ENCODE assay signal across 8 cellular contexts in genomic region chr7:104983620-104984539, GRCh38. TPM values are rescaled to one million over a fixed set of nuclear protein-coding genes. Genes with fewer than 3 reads are reported as not detected.
DNase-seq lines count a peak whose midpoint lies in the region; ATAC-seq, FAIRE-seq and TF ChIP-seq lines count a peak whose summit lies in the region.

No MANE protein-coding gene starts in this region.

- BruUV-seq in HepG2 (replicated peaks; lab: Mats Ljungman, UMichigan), result TSS peak; percentile 98

- ATAC-seq in GM19023 (IDR thresholded peaks at IDR 0.05; ENCODE audit: unreplicated experiment), result peak; percentile 95
- peak; percentile 83 for ATAC-seq in HG03196 (IDR thresholded peaks at IDR 0.05; ENCODE audit: unreplicated experiment)
- peak; percentile 98 for ATAC-seq in HepG2

- FAIRE-seq in HepG2 (lab: Jason Lieb, UNC), result no peak

- H3K9ac ChIP-seq in HepG2 (ENCODE audit: insufficient read depth, low read depth, low read length), result peak overlapping the region; percentile 87

- TF ChIP-seq CTCF in HepG2 (CRISPR knock-in tag; IDR thresholded peaks at IDR 0.05), result peak; percentile 72

- peak; percentile 74 to 90 for TF ChIP-seq POLR2A in HepG2 (IDR thresholded peaks at IDR 0.05; ENCODE audit: insufficient read depth in 1 of 2, low read depth in 2 of 2, low read length in 2 of 2)

- H3K27me3 ChIP-seq in HepG2 (ENCODE audit: control insufficient read depth in 1 of 2, insufficient read depth in 2 of 2, low read length in 2 of 2), result no peaks in the 10 kb centered on the region

- H3K4me1 ChIP-seq in HepG2 (ENCODE audit: insufficient read depth, low read length), result peaks cover 34% of the 10 kb centered on the region

- in situ Hi-C loops in HepG2 (cut with HindIII; ENCODE audit: extremely low pct_ligation_motif_present, low pct_unique_long_range_greater_than_20kb), result no loop called here

- peaks cover 34% of the 10 kb centered on the region for H3K79me2 ChIP-seq in HepG2 (ENCODE audit: insufficient read depth, low read length)

- TF ChIP-seq EP300 in HepG2 (IDR thresholded peaks at IDR 0.05; ENCODE audit: low read depth in 2 of 2, low read length in 2 of 2) (0 out of 4 replicates have a peak, but pooled peaks of 1 of the 2 experiments have one; percentile 7), HepG2 (CRISPR knock-in tag; IDR thresholded peaks at IDR 0.05; ENCODE audit: borderline replicate concordance) (no peak)

- DNase-seq in Ammon's horn (ENCODE audit: low spot score) (peak; percentile 91), NCI-H510A (lab: John Stamatoyannopoulos, UW) (peak; percentile 39), cortex of kidney (lab: John Stamatoyannopoulos, UW) (peak; percentile 28), HepG2 (ENCODE audit: low spot score) (peak; percentile 81)
- DNase-seq in activated CD4-positive, alpha-beta T cell treated with anti-CD3 and anti-CD28 coated beads for 48 hours, result peak; percentile 91
- DNase-seq in stimulated activated CD4-positive, alpha-beta T cell treated with anti-CD3 and anti-CD28 coated beads, Interleukin-4, amount 100 ng/mL, for 1 hour, result peak; percentile 83

- H4K20me1 ChIP-seq in HepG2 (ENCODE audit: insufficient read depth, low read length), result peaks cover 16% of the 10 kb centered on the region

- POLR2A ChIA-PET in HepG2 (lab: Yijun Ruan, JAX), result interaction anchor here (0.7 to 3.4 kb wide), 15 partner anchors 9 to 285 kb away, joined by 3 to 50 read pairs (median 4); partner anchors contain the start of gene KMT2E

- H3K4me2 ChIP-seq in HepG2 (ENCODE audit: low read depth, low read length), result peak overlapping the region; percentile 86

- peak overlapping the region; percentile 92 for H3K27ac ChIP-seq in HepG2 (ENCODE audit: extremely low read length, insufficient read depth, low read length)

- H3K36me3 ChIP-seq in HepG2 (replicated peaks in 1 of 2; ENCODE audit: control insufficient read depth in 1 of 2, insufficient read depth in 2 of 2, low read length in 2 of 2), result peaks cover 0 to 4% of the 10 kb centered on the region in 2 experiments; a peak in 2 of 5 replicates

- 4% methylated on average over 29 of the region's 62 CpGs for WGBS in HepG2 (ENCODE audit: low lambda C conversion rate)

- peak overlapping the region; percentile 67 for H2AFZ ChIP-seq in HepG2 (ENCODE audit: low read length)

- intact Hi-C loops in HepG2 (cut with micrococcal nuclease; ENCODE audit: unreplicated experiment), result loop anchor here (1.0 kb wide), 2 partner anchors 28 to 61 kb away; no protein-coding TSS in a partner anchor

- CTCF ChIA-PET in HepG2 (lab: Yijun Ruan, JAX; ENCODE audit: low intra/inter-chr PET ratio, low total read pairs), result no interaction called here

- H3K9me3 ChIP-seq in HepG2 (ENCODE audit: low read length), result no peaks in the 10 kb centered on the region

- peak; percentile 70 for TF ChIP-seq RAD21 in HepG2 (CRISPR knock-in tag; IDR thresholded peaks at IDR 0.05)

- H3K4me3 ChIP-seq in HepG2 (replicated peaks in 1 of 3; ENCODE audit: insufficient read depth in 1 of 3, low read depth in 2 of 3, low read length in 3 of 3), result peak overlapping the region; percentile 70 to 79 (median 78)

TF ChIP-seq in HepG2, 621 proteins besides CTCF, POLR2A, EP300 and RAD21 (continues in another document):
- TF ChIP-seq JARID2 (CRISPR knock-in tag; IDR thresholded peaks at IDR 0.05; ENCODE audit: insufficient replicate concordance) (peak; percentile 52), ZNF839 (CRISPR knock-in tag; IDR thresholded peaks at IDR 0.05; ENCODE audit: borderline replicate concordance) (peak; percentile 85; the same call in 1 of the 2 replicates), ZNF12 (CRISPR knock-in tag; IDR thresholded peaks at IDR 0.05) (0 out of 2 replicates have a peak, but pooled peaks have one; percentile 4), ZNF724P (CRISPR knock-in tag; IDR thresholded peaks at IDR 0.05; ENCODE audit: borderline replicate concordance) (0 out of 2 replicates have a peak, but pooled peaks have one; percentile 25), ZNF230 (CRISPR knock-in tag; IDR thresholded peaks at IDR 0.05) (peak; percentile 92; the same call in 1 of the 2 replicates), HNF1B (CRISPR knock-in tag; IDR thresholded peaks at IDR 0.05) (peak; percentile 90; the same call in 1 of the 2 replicates), TFDP2 (CRISPR knock-in tag; IDR thresholded peaks at IDR 0.05) (peak; percentile 74), NR3C1 (CRISPR knock-in tag; IDR thresholded peaks at IDR 0.05) (no peak), ATF4 (CRISPR knock-in tag; IDR thresholded peaks at IDR 0.05) (0 out of 4 replicates have a peak, but pooled peaks of 1 of the 2 experiments have one; percentile 1)

RNA-seq across cellular contexts. Expression of gene KMT2E, which starts 30.1 kb away (rescaled TPM):
- total RNA-seq in HepG2 (2016; rRNA removed; fragmentation: Illumina TruSeq; extraction: Trizol), result 24.4 and 31.3 TPM in 2 replicates
- 33.8 and 35.5 TPM in 2 replicates for total RNA-seq in HepG2 (2016; cell fraction: cytosol; rRNA removed; fragmentation: Illumina TruSeq; extraction: Trizol; ENCODE audit: low read depth)
- total RNA-seq in HepG2 (2016; cell fraction: insoluble cytoplasmic fraction; rRNA removed; fragmentation: Illumina TruSeq; extraction: Trizol), result 22.1 and 28.1 TPM in 2 replicates
- total RNA-seq in HepG2 (2016; cell fraction: membrane; rRNA removed; fragmentation: Illumina TruSeq; extraction: Trizol), result 22.4 and 24.0 TPM in 2 replicates
- 66.2 and 71.2 TPM in 2 replicates for total RNA-seq in HepG2 (2016; cell fraction: nucleus; rRNA removed; fragmentation: Illumina TruSeq; extraction: Trizol)
- 6.3 and 7.2 TPM in 2 replicates for polyA plus RNA-seq in HepG2 (2011; rRNA removed)
- polyA plus RNA-seq in HepG2 (2011; cell fraction: cytosol; rRNA removed), result 4.4 and 6.3 TPM in 2 replicates
- polyA plus RNA-seq in HepG2 (2011; cell fraction: nucleus; rRNA removed), result 37.0 and 41.5 TPM in 2 replicates
- 22.0 and 24.0 TPM in 2 replicates for polyA plus RNA-seq in HepG2 (2012)
- 0.65 and 0.67 TPM in 2 replicates for polyA plus RNA-seq in HepG2 (2016; cell fraction: cytosol; fragmentation: Illumina TruSeq; extraction: Trizol; ENCODE audit: low read depth)
- 15.4 and 16.5 TPM in 2 replicates for polyA plus RNA-seq in HepG2 (2016; cell fraction: insoluble cytoplasmic fraction; fragmentation: Illumina TruSeq; extraction: Trizol; ENCODE audit: low read depth)
- polyA plus RNA-seq in HepG2 (2016; cell fraction: membrane; fragmentation: Illumina TruSeq; extraction: Trizol; ENCODE audit: low read depth), result 2.3 and 2.8 TPM in 2 replicates
- polyA plus RNA-seq in HepG2 (2016; cell fraction: nucleus; fragmentation: Illumina TruSeq; extraction: Trizol; ENCODE audit: insufficient read depth, low read depth), result 36.9 and 42.5 TPM in 2 replicates
- 34.9 and 41.2 TPM in 2 replicates for polyA minus RNA-seq in HepG2 (2011; rRNA and poly(A)+ RNA removed; ENCODE audit: low replicate concordance)
- polyA minus RNA-seq in HepG2 (2011; cell fraction: cytosol; rRNA and poly(A)+ RNA removed), result 15.4 and 16.4 TPM in 2 replicates
- polyA minus RNA-seq in HepG2 (2011; cell fraction: nucleus; rRNA and poly(A)+ RNA removed), result 145 and 151 TPM in 2 replicates

Comparison
In these comparisons a context has a peak if more than half of its experiments do, and no peak if none do; other contexts are left out.
1. Peak in every context shown above with its lines: DNase-seq, ATAC-seq, H3K4me3 ChIP-seq and H3K27ac ChIP-seq.
2. DNase-seq: peak in every context shown above with its lines; median percentile 91 in Ammon's horn; 91 in activated CD4-positive, alpha-beta T cell treated with anti-CD3 and anti-CD28 coated beads for 48 hours; 83 in stimulated activated CD4-positive, alpha-beta T cell treated with anti-CD3 and anti-CD28 coated beads, Interleukin-4, amount 100 ng/mL, for 1 hour; 81 in HepG2; 39 in NCI-H510A; 28 in cortex of kidney.